Comparison of ENCODE assay signal across 26 cellular contexts in genomic region chr4:4535590-4535989, GRCh38. TPM values are rescaled to one million over a fixed set of nuclear protein-coding genes. Genes with fewer than 3 reads are reported as not detected.
DNase-seq lines count a peak whose midpoint lies in the region; ATAC-seq, FAIRE-seq and TF ChIP-seq lines count a peak whose summit lies in the region.
"Had no signal": no experiment of that assay in that cellular context is flagged by ENCODE, and none has a peak within 500 bp of the region (broad histone marks: within the 10 kb centered on the region; RNA-seq: fewer than 3 reads in every experiment).

No MANE protein-coding gene starts in this region.

- H3K36me3 Mint-ChIP-seq in activated CD4-positive, alpha-beta T cell treated with anti-CD3 and anti-CD28 coated beads for 36 hours (ENCODE audit: low read depth) = no peaks in the 10 kb centered on the region
- H3K36me3 Mint-ChIP-seq in T-helper 17 cell (ENCODE audit: low read depth) = peaks cover 2% of the 10 kb centered on the region

- peak overlapping the region; percentile 11; the same call in 1 of the 2 replicates for H3K9ac ChIP-seq in GM12878 (ENCODE audit: control insufficient read depth, insufficient read depth, low read length)
- H3K9ac ChIP-seq: BLaER1 treated with 17β-estradiol and CSF1 and Interleukin-3, amounts not matched to agents 10 nM and 100 nM had no signal

- no peaks in the 10 kb centered on the region for H3K27me3 Mint-ChIP-seq in activated CD4-positive, alpha-beta T cell treated with anti-CD3 and anti-CD28 coated beads for 36 hours
- no peaks in the 10 kb centered on the region for H3K27me3 Mint-ChIP-seq in T-helper 17 cell
- H3K27me3 Mint-ChIP-seq: B cell; CD4-positive, alpha-beta T cell had no signal

- no peak for FAIRE-seq in GM12878 (lab: Jason Lieb, UNC)
- FAIRE-seq: A549, D721Med, GM12891, GM19239 had no signal

- TF ChIP-seq RAD21 in GM12878 (IDR thresholded peaks at IDR 0.05; ENCODE audit: insufficient read depth, low read depth, low read length) = no peak

- H2AFZ ChIP-seq in GM12878 (ENCODE audit: control insufficient read depth, low read depth, low read length) = no peak overlapping the region

- POLR2A ChIA-PET in activated CD4-positive, alpha-beta T cell treated with anti-CD3 and anti-CD28 coated beads for 36 hours (lab: Charles Lee) = no interaction called here
- POLR2A ChIA-PET in HEK293 (lab: Yijun Ruan, JAX) = no interaction called here
- POLR2A ChIA-PET in GM12878 (lab: Charles Lee) = interaction anchor here (1.2 kb wide), 1 partner anchor 10 kb away, joined by 4 read pairs; no protein-coding TSS in a partner anchor

- no peak for TF ChIP-seq POLR2A in GM12878 (IDR thresholded peaks at IDR 0.05; ENCODE audit: low read depth, low read length)

- no TSS peak for BruUV-seq in GM12878 (replicated peaks; lab: Mats Ljungman, UMichigan)

- H3K27ac ChIP-seq in HEK293 (ENCODE audit: extremely low read depth, low read depth, low read length) = no peak overlapping the region
- no peak overlapping the region for H3K27ac ChIP-seq in GM12878 (ENCODE audit: control insufficient read depth, insufficient read depth)
- H3K27ac ChIP-seq: 22Rv1; A549; BLaER1 treated with 17β-estradiol and CSF1 and Interleukin-3, amounts not matched to agents 10 nM and 100 nM; C4-2B had no signal

- in situ Hi-C loops in GM12878 (cut with MboI) = no loop called here

- TF ChIP-seq EP300 in GM12878 (IDR thresholded peaks at IDR 0.05; ENCODE audit: borderline replicate concordance in 1 of 2, control insufficient read depth in 1 of 2, low read depth in 2 of 2, low read length in 2 of 2) = no peak

- no peak overlapping the region for H3K4me3 Mint-ChIP-seq in activated CD4-positive, alpha-beta T cell treated with anti-CD3 and anti-CD28 coated beads for 36 hours
- no peak overlapping the region for H3K4me3 Mint-ChIP-seq in T-helper 17 cell
- H3K4me3 Mint-ChIP-seq: B cell; CD4-positive, alpha-beta T cell; CD8-positive, alpha-beta T cell had no signal

- H3K9me3 ChIP-seq in HEK293 (ENCODE audit: control insufficient read depth, insufficient read depth, low read depth, low read length) (no peaks in the 10 kb centered on the region), T-helper 17 cell (ENCODE audit: control insufficient read depth, low read length, poor library complexity, severe bottlenecking) (no peaks in the 10 kb centered on the region), GM12878 (replicated peaks; ENCODE audit: control insufficient read depth, insufficient read depth, low read length) (no peaks in the 10 kb centered on the region)
- H3K9me3 ChIP-seq: A549; BLaER1 treated with 17β-estradiol and CSF1 and Interleukin-3, amounts not matched to agents 10 nM and 100 nM; Caco-2 had no signal

- TF ChIP-seq CTCF in HEK293 (tag by site-specific recombination; IDR thresholded peaks at IDR 0.05) = no peak
- TF ChIP-seq CTCF in GM12878 (IDR thresholded peaks at IDR 0.05 in 2 of 3, conservative IDR thresholded peaks at IDR 0.05 in 1 of 3; ENCODE audit: control insufficient read depth in 2 of 3, extremely low read depth in 1 of 3, insufficient read depth in 1 of 3, low read depth in 3 of 3, low read length in 3 of 3) = no peak

- H3K4me2 ChIP-seq in GM12878 (ENCODE audit: control insufficient read depth, insufficient read depth) = no peak overlapping the region; the same call in 1 of the 2 replicates
- H3K4me2 ChIP-seq: A549; BLaER1 treated with 17β-estradiol and CSF1 and Interleukin-3, amounts not matched to agents 10 nM and 100 nM had no signal

- H3K36me3 ChIP-seq in HEK293 (ENCODE audit: control insufficient read depth in 2 of 2, insufficient read depth in 1 of 2, low read length in 2 of 2) (no peaks in the 10 kb centered on the region), GM12878 (ENCODE audit: control insufficient read depth in 2 of 2, insufficient read depth in 2 of 2, low read length in 1 of 2) (peaks cover 0 to 9% of the 10 kb centered on the region in 2 experiments; a peak in 1 of 4 replicates)

- H3K79me2 ChIP-seq in GM12878 (ENCODE audit: control insufficient read depth, insufficient read depth, low read length) = peaks cover 69% of the 10 kb centered on the region

- H3K9me3 Mint-ChIP-seq in activated CD4-positive, alpha-beta T cell treated with anti-CD3 and anti-CD28 coated beads for 36 hours (ENCODE audit: low read depth) = no peaks in the 10 kb centered on the region
- H3K9me3 Mint-ChIP-seq: CD4-positive, alpha-beta T cell; CD8-positive, alpha-beta T cell had no signal

- no peaks in the 10 kb centered on the region for H3K27me3 ChIP-seq in GM12878 (replicated peaks in 1 of 2; ENCODE audit: control insufficient read depth in 2 of 2, insufficient read depth in 2 of 2, low read length in 1 of 2)
- H3K27me3 ChIP-seq: BLaER1 treated with 17β-estradiol and CSF1 and Interleukin-3, amounts not matched to agents 10 nM and 100 nM had no signal

- no peak for ATAC-seq in activated CD4-positive, alpha-beta T cell treated with anti-CD3 and anti-CD28 coated beads for 36 hours
- ATAC-seq in T-helper 17 cell = no peak
- no peak for ATAC-seq in GM12878
- no peak for ATAC-seq in HG02970 (IDR thresholded peaks at IDR 0.05; ENCODE audit: low FRiP score, unreplicated experiment)
- ATAC-seq in GM21529 (IDR thresholded peaks at IDR 0.05; ENCODE audit: unreplicated experiment) = no peak
- ATAC-seq: A549; CD8-positive, alpha-beta T cell had no signal

- intact Hi-C loops in activated CD4-positive, alpha-beta T cell treated with anti-CD3 and anti-CD28 coated beads for 36 hours (cut with DNase I, micrococcal nuclease) = no loop called here
- intact Hi-C loops in GM12878 (cut with micrococcal nuclease; ENCODE audit: unreplicated experiment) = no loop called here

- no peaks in the 10 kb centered on the region for H4K20me1 ChIP-seq in GM12878 (ENCODE audit: control insufficient read depth, insufficient read depth)

- no peak overlapping the region for H3K4me3 ChIP-seq in HEK293 (ENCODE audit: low read depth, low read length)
- no peak overlapping the region for H3K4me3 ChIP-seq in GM12878
- H3K4me3 ChIP-seq: A549; BLaER1 treated with 17β-estradiol and CSF1 and Interleukin-3, amounts not matched to agents 10 nM and 100 nM had no signal

- H3K27ac Mint-ChIP-seq in activated CD4-positive, alpha-beta T cell treated with anti-CD3 and anti-CD28 coated beads for 36 hours = peak overlapping the region; percentile 26
- H3K27ac Mint-ChIP-seq in T-helper 17 cell = peak overlapping the region; percentile 41
- H3K27ac Mint-ChIP-seq: B cell; CD4-positive, alpha-beta T cell; CD8-positive, alpha-beta T cell had no signal

- CTCF ChIA-PET in activated CD4-positive, alpha-beta T cell treated with anti-CD3 and anti-CD28 coated beads for 36 hours (lab: Charles Lee) = interaction anchor here (1.1 to 1.4 kb wide), 2 partner anchors 12 to 15 kb away, joined by 3 to 4 read pairs; no protein-coding TSS in a partner anchor
- CTCF ChIA-PET in HEK293 (lab: Yijun Ruan, JAX) = interaction anchor here (0.6 kb wide), 1 partner anchor 16 kb away, joined by 3 read pairs; no protein-coding TSS in a partner anchor
- CTCF ChIA-PET in GM12878 (lab: Yijun Ruan, JAX) = interaction anchor here (0.6 to 10.4 kb wide), 5 partner anchors 13 to 185 kb away, joined by 3 to 134 read pairs (median 5); no protein-coding TSS in a partner anchor

- RAD21 ChIA-PET in GM12878 (lab: Charles Lee; ENCODE audit: unreplicated experiment) = interaction anchor here (1.1 to 1.3 kb wide), 2 partner anchors 10 to 16 kb away, joined by 4 read pairs; no protein-coding TSS in a partner anchor

- H3K4me1 ChIP-seq in HEK293 (ENCODE audit: control insufficient read depth, insufficient read depth, low read length) (no peaks in the 10 kb centered on the region), GM12878 (ENCODE audit: control insufficient read depth, insufficient read depth, low read length) (peaks cover 6% of the 10 kb centered on the region; the same call in 1 of the 2 replicates)

- DNase-seq in activated CD4-positive, alpha-beta T cell treated with anti-CD3 and anti-CD28 coated beads for 36 hours = no peak
- no peak for DNase-seq in activated CD4-positive, alpha-beta T cell treated with anti-CD3 and anti-CD28 coated beads, Interleukin-2, amount 50 U/mL, for 1 hour
- DNase-seq in T-helper 17 cell = no peak
- DNase-seq in GM12878 (ENCODE audit: low read depth, low spot score) = no peak
- no peak for DNase-seq in DMS153 treated with DMSO at 0.1 percent for 48 hours (lab: John Stamatoyannopoulos, UW; ENCODE audit: unreplicated experiment)
- DNase-seq: AML-193; Caco-2; Calu3; CD4-positive, alpha-beta T cell; CD8-positive, alpha-beta T cell; DMS53; DMS79; DND-41; EL; GDM1 had no signal

- SMC1A ChIA-PET in GM12878 (lab: Charles Lee; ENCODE audit: uncharacterized antibody, unreplicated experiment) = interaction anchor here (8.9 kb wide), 1 partner anchor 12 kb away, joined by 175 read pairs; no protein-coding TSS in a partner anchor

- peaks cover 34% of the 10 kb centered on the region for H3K4me1 Mint-ChIP-seq in activated CD4-positive, alpha-beta T cell treated with anti-CD3 and anti-CD28 coated beads for 36 hours
- peaks cover 40% of the 10 kb centered on the region for H3K4me1 Mint-ChIP-seq in T-helper 17 cell

TF ChIP-seq in HEK293, 187 proteins besides CTCF, POLR2A, EP300 and RAD21:
- TF ChIP-seq SCRT2 (tag by site-specific recombination; IDR thresholded peaks at IDR 0.05) = peak; percentile 74
- TF ChIP-seq ZNF157 (tag by site-specific recombination; IDR thresholded peaks at IDR 0.05) = no peak
TF ChIP-seq in HEK293: peak in this region for 1.

TF ChIP-seq in GM12878, 131 proteins besides CTCF, POLR2A, EP300 and RAD21 (continues in another document):
- TF ChIP-seq EGR1 (IDR thresholded peaks at IDR 0.05; ENCODE audit: borderline replicate concordance in 1 of 2, low read depth in 2 of 2, low read length in 2 of 2) (no peak), ZBED1 (IDR thresholded peaks at IDR 0.05; ENCODE audit: borderline replicate concordance) (no peak)

RNA-seq across cellular contexts. Expression of gene STX18, which starts 6.3 kb away (rescaled TPM):
- 10 to 100 TPM; 25.3 to 33.5 TPM for total RNA-seq in activated CD4-positive, alpha-beta T cell treated with anti-CD3 and anti-CD28 coated beads for 36 hours
- total RNA-seq in T-helper 17 cell = 10 to 100 TPM; 21.7 to 27.8 TPM
- total RNA-seq in GM12878 (2013; cell fraction: nucleolus; rRNA removed) = 117 and 126 TPM in 2 replicates
- 21.3 and 22.0 TPM in 2 replicates for total RNA-seq in GM12878 (2014; rRNA removed)
- total RNA-seq in GM12878 (2014; rRNA removed; fragmentation: Illumina TruSeq; extraction: Trizol) = 29.5 and 30.4 TPM in 2 replicates
- 25.5 and 26.0 TPM in 2 replicates for total RNA-seq in GM12878 (2021)
- 18.0 TPM for polyA plus RNA-seq in GM12878 (2011; ENCODE audit: low read depth)
- 38.8 and 50.8 TPM in 2 replicates for polyA plus RNA-seq in GM12878 (2011; rRNA removed)
- 29.1 and 32.3 TPM in 2 replicates for polyA plus RNA-seq in GM12878 (2011; cell fraction: cytosol; rRNA removed)
- 49.8 and 49.9 TPM in 2 replicates for polyA plus RNA-seq in GM12878 (2011; cell fraction: nucleus; rRNA removed)
- polyA plus RNA-seq in GM12878 (2012) = 21.1 and 22.0 TPM in 2 replicates
- polyA plus RNA-seq in GM12878 (2014; fragmentation: Illumina TruSeq; extraction: Trizol) = 46.6 and 48.9 TPM in 2 replicates
- polyA plus RNA-seq in GM12878 (2014; fragmentation: Nextera tagmentation; extraction: Ambion mirVana) = 10 to 100 TPM in 1 of 2 experiments, 1 to 10 TPM in 1; 8.2 to 13.6 TPM
- polyA plus RNA-seq in GM12878 (2014; rRNA removed) = 29.6 and 32.7 TPM in 2 replicates
- polyA plus RNA-seq in GM12878 (2016; fragmentation: Nextera tagmentation; extraction: Ambion mirVana) = 10 to 100 TPM; 31.7 to 33.2 TPM
- polyA minus RNA-seq in GM12878 (2011; rRNA and poly(A)+ RNA removed) = 28.1 and 33.5 TPM in 2 replicates
- polyA minus RNA-seq in GM12878 (2011; cell fraction: cytosol; rRNA and poly(A)+ RNA removed) = 7.4 and 7.9 TPM in 2 replicates
- polyA minus RNA-seq in GM12878 (2011; cell fraction: nucleus; rRNA and poly(A)+ RNA removed) = 21.4 and 36.7 TPM in 2 replicates
